In the genomic region with DNA sequence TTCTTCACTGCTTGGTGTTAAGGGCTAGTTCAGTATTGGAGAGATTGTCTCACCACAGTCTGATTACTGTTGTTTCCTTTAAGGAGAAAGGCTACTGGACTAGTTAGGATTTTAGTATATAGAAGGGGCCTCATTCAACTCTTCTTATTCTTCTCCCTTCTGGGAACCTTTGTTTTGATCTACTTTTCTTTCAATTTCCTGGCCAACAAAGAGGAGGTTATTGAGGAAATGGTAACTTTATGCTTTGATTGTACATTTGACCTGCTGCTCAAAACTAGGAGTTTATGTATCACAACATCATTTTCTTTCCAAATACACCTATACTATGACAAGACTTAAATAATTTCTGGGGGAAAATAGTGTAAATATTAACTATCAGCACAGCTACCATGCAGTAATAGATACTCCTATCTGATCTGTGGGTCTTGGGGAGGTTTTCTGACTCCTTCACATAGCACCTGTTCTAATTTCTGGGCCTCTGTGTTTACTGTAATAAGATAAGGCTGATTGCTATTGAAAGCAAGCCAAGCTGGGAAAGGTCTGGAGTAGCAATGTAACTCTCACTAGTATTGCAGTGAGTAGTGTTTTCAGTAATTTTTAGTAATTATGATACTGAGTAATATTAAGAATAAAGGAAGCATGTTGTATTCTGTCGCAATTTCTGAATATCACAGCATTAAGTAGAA, we compare ENCODE assay signal across 14 cellular contexts.
DNase-seq lines count a peak whose midpoint lies in the region; ATAC-seq and TF ChIP-seq lines count a peak whose summit lies in the region.
"Had no signal": no experiment of that assay in that cellular context is flagged by ENCODE, and none has a peak within 500 bp of the region (broad histone marks: within the 10 kb centered on the region; RNA-seq: fewer than 3 reads in every experiment).

No MANE protein-coding gene starts in this region.

- H3K4ac ChIP-seq in mesendoderm (ENCODE audit: low read depth, low read length): no peak overlapping the region

- H3K79me2 ChIP-seq in mesendoderm (ENCODE audit: control insufficient read depth, insufficient read depth, low read length): no peaks in the 10 kb centered on the region

- H3K4me3 ChIP-seq in mesendoderm (ENCODE audit: low read length): no peak overlapping the region

- no peak overlapping the region for H3K23ac ChIP-seq in mesendoderm (ENCODE audit: low read length)

- H2BK5ac ChIP-seq in mesendoderm (ENCODE audit: low read length): no peak overlapping the region

- H2BK120ac ChIP-seq in mesendoderm (ENCODE audit: low read depth, low read length): no peak overlapping the region

- peak overlapping the region; percentile 45 for H2BK15ac ChIP-seq in mesendoderm (replicated peaks; ENCODE audit: low read depth)

- no peak overlapping the region for H3K4me2 ChIP-seq in mesendoderm (ENCODE audit: low read length)

- no peak overlapping the region for H3K27ac ChIP-seq in mesendoderm (ENCODE audit: low read depth, low read length)

- no peak overlapping the region for H2AK5ac ChIP-seq in mesendoderm (ENCODE audit: low read length)

- no peak overlapping the region for H4K8ac ChIP-seq in mesendoderm (ENCODE audit: low read depth, low read length)

- H3K36me3 ChIP-seq in mesendoderm (ENCODE audit: control insufficient read depth, insufficient read depth, low read length): no peaks in the 10 kb centered on the region

- CTCF ChIA-PET in HEK293T (lab: Yijun Ruan, JAX): no interaction called here

- no peak overlapping the region for H3K18ac ChIP-seq in mesendoderm (ENCODE audit: low read length)

- H3K79me1 ChIP-seq in mesendoderm (ENCODE audit: low read length): no peaks in the 10 kb centered on the region

- no CpG with 5 or more reads among the region's 1 CpG for WGBS in mesendoderm (ENCODE audit: extremely low coverage, insufficient coverage, low lambda C conversion rate)

- no peaks in the 10 kb centered on the region for H3K4me1 ChIP-seq in mesendoderm (ENCODE audit: control insufficient read depth, low read depth, low read length)

- no peak overlapping the region for H3K9ac ChIP-seq in mesendoderm (ENCODE audit: low read length)

- POLR2A ChIA-PET in HEK293T (lab: Yijun Ruan, JAX): no interaction called here

- H3K27me3 ChIP-seq in mesendoderm (ENCODE audit: insufficient read depth, low read length, poor library complexity): no peaks in the 10 kb centered on the region

- H4K5ac ChIP-seq in mesendoderm (ENCODE audit: low read length): no peak overlapping the region

- H3K56ac ChIP-seq in mesendoderm (ENCODE audit: low read length): no peak overlapping the region

- DNase-seq in DMS53 treated with DMSO at 0.1 percent for 48 hours (lab: John Stamatoyannopoulos, UW; ENCODE audit: unreplicated experiment) (peak; percentile 23), NCI-H146 (lab: John Stamatoyannopoulos, UW) (peak; percentile 73), NCI-H2171 treated with DMSO at 0.1 percent for 48 hours (lab: John Stamatoyannopoulos, UW) (peak; percentile 88), mesendoderm (no peak), HEK293T (ENCODE audit: extremely low spot score) (no peak), SW480 (ENCODE audit: low spot score) (no peak)
- DNase-seq: ACHN; CD4-positive, alpha-beta memory T cell; NCI-H1930; NCI-H510A treated with DMSO at 0.1 percent for 48 hours; PC-3; T-helper 9 cell had no signal

- ATAC-seq in HG02642 (IDR thresholded peaks at IDR 0.05; ENCODE audit: poor library complexity, unreplicated experiment): no peak
- ATAC-seq: HCT116, PC-3 had no signal

TF ChIP-seq in HEK293T, 16 proteins besides CTCF, POLR2A, EP300 and RAD21:
- no peak for TF ChIP-seq TARDBP (IDR thresholded peaks at IDR 0.05)
- TF ChIP-seq SUZ12 (IDR thresholded peaks at IDR 0.05): no peak
- no peak for TF ChIP-seq HDGF (IDR thresholded peaks at IDR 0.05; ENCODE audit: borderline replicate concordance)
- TF ChIP-seq NFRKB (IDR thresholded peaks at IDR 0.05): no peak
- no peak for TF ChIP-seq FOXM1 (IDR thresholded peaks at IDR 0.05; ENCODE audit: borderline replicate concordance)
- TF ChIP-seq, protein P1, sequence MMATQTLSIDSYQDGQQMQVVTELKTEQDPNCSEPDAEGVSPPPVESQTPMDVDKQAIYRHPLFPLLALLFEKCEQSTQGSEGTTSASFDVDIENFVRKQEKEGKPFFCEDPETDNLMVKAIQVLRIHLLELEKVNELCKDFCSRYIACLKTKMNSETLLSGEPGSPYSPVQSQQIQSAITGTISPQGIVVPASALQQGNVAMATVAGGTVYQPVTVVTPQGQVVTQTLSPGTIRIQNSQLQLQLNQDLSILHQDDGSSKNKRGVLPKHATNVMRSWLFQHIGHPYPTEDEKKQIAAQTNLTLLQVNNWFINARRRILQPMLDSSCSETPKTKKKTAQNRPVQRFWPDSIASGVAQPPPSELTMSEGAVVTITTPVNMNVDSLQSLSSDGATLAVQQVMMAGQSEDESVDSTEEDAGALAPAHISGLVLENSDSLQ (IDR thresholded peaks at IDR 0.05): no peak
- TF ChIP-seq CTBP1 (IDR thresholded peaks at IDR 0.05; ENCODE audit: borderline replicate concordance): no peak
- no peak for TF ChIP-seq SP1 (IDR thresholded peaks at IDR 0.05)
- no peak for TF ChIP-seq L3MBTL2 (conservative IDR thresholded peaks at IDR 0.05)
- no peak for TF ChIP-seq ELF4 (IDR thresholded peaks at IDR 0.05)
- no peak for TF ChIP-seq BHLHE40 (IDR thresholded peaks at IDR 0.05; ENCODE audit: borderline replicate concordance)
- TF ChIP-seq FOXA1 (IDR thresholded peaks at IDR 0.05): no peak
- no peak for TF ChIP-seq ZNF384 (IDR thresholded peaks at IDR 0.05)
TF ChIP-seq in HEK293T: peak in this region for 0.

Comparison
In these comparisons a context has a peak if more than half of its experiments do, and no peak if none do; other contexts are left out.
1. DNase-seq: peak in DMS53 treated with DMSO at 0.1 percent for 48 hours (single experiment), NCI-H146 (single experiment) and NCI-H2171 treated with DMSO at 0.1 percent for 48 hours (single experiment); none in mesendoderm (single experiment), HEK293T (single experiment) and SW480 (single experiment).